Comparison of ENCODE assay signal across 8 cellular contexts in the genomic region with DNA sequence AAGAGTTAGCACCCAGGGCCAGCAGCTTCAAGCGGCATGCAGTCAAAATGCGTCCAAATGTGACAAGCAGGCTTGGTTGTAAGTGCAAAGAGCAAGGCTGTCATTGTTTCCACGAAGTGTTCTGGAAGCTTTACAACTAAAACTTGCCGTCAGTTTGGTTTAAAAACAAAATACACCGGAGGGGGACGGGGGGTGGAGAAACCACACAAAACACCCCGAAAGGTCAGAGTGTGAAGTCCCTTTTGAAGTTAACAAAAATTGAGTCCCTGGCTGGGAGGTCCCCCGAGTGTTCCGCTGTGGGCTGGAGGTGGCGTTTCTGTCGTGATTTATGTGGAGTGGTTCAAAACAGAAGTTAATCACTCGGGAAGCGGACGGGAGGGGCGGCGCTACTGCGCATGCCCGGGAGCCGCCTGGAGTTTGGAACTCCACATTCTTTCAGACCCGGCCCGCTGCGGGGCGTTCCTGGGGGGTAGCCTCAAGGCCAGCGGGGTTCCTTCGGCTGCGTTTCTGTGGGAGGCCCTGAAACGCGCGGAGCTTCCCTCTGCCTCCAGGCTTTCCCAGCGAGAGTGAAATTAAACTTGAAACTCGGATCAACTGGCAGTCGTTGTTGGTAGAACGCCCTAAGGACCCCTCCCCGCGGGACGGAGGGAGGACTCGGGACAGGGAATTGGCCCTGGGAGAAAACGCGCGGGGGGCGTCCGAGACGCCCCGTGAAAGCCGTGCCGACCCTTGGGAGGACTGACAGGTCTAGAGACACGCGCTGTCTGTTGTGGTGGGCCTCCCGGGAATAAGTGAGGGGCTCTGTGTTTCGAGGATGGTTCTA. TPM values are rescaled to one million over a fixed set of nuclear protein-coding genes. Genes with fewer than 3 reads are reported as not detected.
DNase-seq lines count a peak whose midpoint lies in the region; ATAC-seq and TF ChIP-seq lines count a peak whose summit lies in the region.

No MANE protein-coding gene starts in this region.

- H3K36me3 ChIP-seq in BLaER1, result peaks cover 8% of the 10 kb centered on the region

- H3K4me3 Mint-ChIP-seq in nephron progenitor cell, result peak overlapping the region; percentile 91

- TF ChIP-seq CTCF in nephron progenitor cell (IDR thresholded peaks at IDR 0.05), result no peak

- H3K4me1 Mint-ChIP-seq in nephron progenitor cell, result peaks cover 54% of the 10 kb centered on the region

- H3K9me3 Mint-ChIP-seq in nephron progenitor cell, result no peaks in the 10 kb centered on the region

- H3K36me3 Mint-ChIP-seq in nephron progenitor cell (ENCODE audit: low read depth), result peaks cover 3% of the 10 kb centered on the region

- no peaks in the 10 kb centered on the region for H3K27me3 ChIP-seq in BLaER1

- H3K27ac ChIP-seq in BLaER1, result peak overlapping the region; percentile 96

- peak overlapping the region; percentile 98 for H3K9ac ChIP-seq in BLaER1

- H3K4me1 ChIP-seq in BLaER1, result peaks cover 37% of the 10 kb centered on the region

- no peaks in the 10 kb centered on the region for H3K27me3 Mint-ChIP-seq in nephron progenitor cell (ENCODE audit: low read depth, poor library complexity)

- no peak for ATAC-seq in HG03442 (IDR thresholded peaks at IDR 0.05; ENCODE audit: unreplicated experiment)

- peak overlapping the region; percentile 99 for H3K27ac Mint-ChIP-seq in nephron progenitor cell

- peak overlapping the region; percentile 93 for H3K4me3 ChIP-seq in BLaER1

- peak overlapping the region; percentile 96 for H3K4me2 ChIP-seq in BLaER1

- H3K9me3 ChIP-seq in BLaER1, result no peaks in the 10 kb centered on the region

- DNase-seq in HT-29 (ENCODE audit: low spot score), result peak; percentile 97
- DNase-seq in activated effector memory CD4-positive, alpha-beta T cell treated with anti-CD3 and anti-CD28 coated beads, Interleukin-2, amount 50 U/mL, for 16 hours, result peak; percentile 94
- DNase-seq in fibroblast of the conjunctiva (ENCODE audit: low read depth), result peak; percentile 90
- DNase-seq in nephron progenitor cell, result peak; percentile 97
- DNase-seq in stimulated activated naive CD4-positive, alpha-beta T cell treated with Interleukin-2 at 50 U/mL for 16 hours (lab: John Stamatoyannopoulos, UW), result peak; percentile 89

- peak; percentile 53 for TF ChIP-seq POLR2A in Raji (IDR thresholded peaks at IDR 0.05; ENCODE audit: insufficient read depth, low read depth, low read length)

- peaks cover 50% of the 10 kb centered on the region for H4K20me1 ChIP-seq in BLaER1

RNA-seq across cellular contexts. Expression of gene TGIF1, which starts 1.4 kb away (rescaled TPM):
- 241 and 264 TPM in 2 replicates for total RNA-seq in HT-29 (2014; rRNA removed; shearing (Covaris generic))
